6 cellular contexts compared by ENCODE assay signal in the genomic region with DNA sequence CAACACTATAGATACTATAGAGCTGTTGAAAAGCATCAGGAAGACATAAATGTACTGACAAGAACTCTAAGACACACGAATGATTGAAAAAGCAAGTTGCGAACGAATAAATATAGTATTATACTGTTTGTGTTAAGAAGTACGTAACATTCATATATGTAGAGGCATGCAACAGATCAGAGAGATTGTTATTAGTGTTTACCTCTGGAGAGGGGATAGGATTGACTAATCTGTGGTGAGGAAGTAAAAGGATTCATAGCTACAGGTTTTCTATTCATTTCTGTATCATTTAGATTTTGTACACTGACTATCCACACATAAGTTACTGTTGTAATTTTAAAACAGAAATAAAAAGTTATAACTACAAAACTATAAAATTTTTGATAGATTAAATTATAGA.
"Had no signal": no experiment of that assay in that cellular context is flagged by ENCODE, and none has a peak within 500 bp of the region (broad histone marks: within the 10 kb centered on the region; RNA-seq: fewer than 3 reads in every experiment).

No MANE protein-coding gene starts in this region.

- DNase-seq: GDM1, GF-D8 had no signal

- FAIRE-seq: GM12891, GM12892, GM18507, GM19239 had no signal
